In the genomic region with DNA sequence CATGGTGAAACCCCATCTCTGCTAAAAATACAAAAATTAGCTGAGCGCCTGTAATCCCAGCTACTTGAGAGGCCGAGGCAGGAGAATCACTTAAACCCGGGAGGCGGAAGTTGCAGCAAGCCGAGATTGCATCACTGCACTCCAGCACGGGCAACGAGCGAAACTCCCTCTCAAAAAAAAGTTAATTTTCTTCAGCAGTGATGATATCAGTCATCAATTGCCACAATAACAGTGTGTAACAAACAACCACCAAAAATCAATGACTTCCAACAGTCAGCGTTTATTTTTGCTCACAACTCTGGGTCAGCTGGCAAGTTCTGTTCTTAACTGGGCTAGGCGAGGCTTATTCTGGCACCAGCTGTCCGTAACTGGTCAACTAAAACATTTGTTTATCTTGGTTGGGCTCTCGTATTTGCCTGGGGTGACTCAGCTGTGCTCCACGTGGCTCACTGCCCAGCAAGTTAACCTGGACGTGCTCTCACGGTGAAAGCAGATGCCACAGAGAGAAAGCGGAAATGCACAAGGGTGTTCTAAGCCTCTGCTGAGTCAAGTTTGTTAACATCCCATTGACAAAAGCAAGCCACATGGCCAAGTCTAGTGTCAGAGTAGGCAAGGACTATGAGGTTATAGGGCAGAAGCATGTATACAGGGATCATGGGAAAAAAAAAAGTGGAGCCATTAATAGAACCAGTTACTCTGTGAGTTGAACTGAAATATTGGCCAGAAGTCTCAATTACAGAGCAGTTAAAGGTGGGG, we compare ENCODE assay signal across 8 cellular contexts. TPM values are rescaled to one million over a fixed set of nuclear protein-coding genes. Genes with fewer than 3 reads are reported as not detected.
DNase-seq lines count a peak whose midpoint lies in the region; ATAC-seq and TF ChIP-seq lines count a peak whose summit lies in the region.

No MANE protein-coding gene starts in this region.

- H3K9me3 ChIP-seq in gastroesophageal sphincter = no peaks in the 10 kb centered on the region
- no peaks in the 10 kb centered on the region for H3K9me3 ChIP-seq in effector memory CD4-positive, alpha-beta T cell (ENCODE audit: control insufficient read depth, low read length)

- no peaks in the 10 kb centered on the region for H3K27me3 ChIP-seq in gastroesophageal sphincter
- no peaks in the 10 kb centered on the region for H3K27me3 ChIP-seq in effector memory CD4-positive, alpha-beta T cell (replicated peaks; ENCODE audit: control insufficient read depth, insufficient read depth, low read length, poor library complexity, severe bottlenecking)

- TF ChIP-seq EP300 in gastroesophageal sphincter (IDR thresholded peaks at IDR 0.05) = no peak

- peak overlapping the region; percentile 81 to 91 (median 82) for H3K27ac ChIP-seq in gastroesophageal sphincter
- no peak overlapping the region for H3K27ac ChIP-seq in effector memory CD4-positive, alpha-beta T cell (ENCODE audit: insufficient read depth, low read length, poor library complexity, severe bottlenecking)

- TF ChIP-seq POLR2A in gastroesophageal sphincter (IDR thresholded peaks at IDR 0.05) = no peak

- peaks cover 0 to 11% of the 10 kb centered on the region in 2 donors for H3K36me3 ChIP-seq in gastroesophageal sphincter
- H3K36me3 ChIP-seq in effector memory CD4-positive, alpha-beta T cell (ENCODE audit: control insufficient read depth, insufficient read depth, low read length) = no peaks in the 10 kb centered on the region

- TF ChIP-seq CTCF in AG09319 (IDR thresholded peaks at IDR 0.05; ENCODE audit: low read depth, low read length) (no peak), gastroesophageal sphincter (IDR thresholded peaks at IDR 0.05) (no peak), GM10266 (IDR thresholded peaks at IDR 0.05; ENCODE audit: control insufficient read depth, insufficient read depth, low read depth, missing control alignments) (no peak)

- ATAC-seq in SK-N-SH treated with all-trans-retinoic acid at 6 μM for 48 hours (peak; percentile 97), gastroesophageal sphincter (peak; percentile 95), GM21381 (IDR thresholded peaks at IDR 0.05; ENCODE audit: unreplicated experiment) (no peak)

- intact Hi-C loops in posterior vena cava (cut with DNase I) = loop anchor here in 1 of 2 donors (1.0 kb wide), 1 partner anchor 44 kb away; no protein-coding TSS in a partner anchor

- WGBS in gastroesophageal sphincter (ENCODE audit: low coverage in 1 of 2), 2 donors = 0 to 17% methylated on average over 5 to 7 of the region's 16 CpGs

- peak; percentile 76 for DNase-seq in AG09319 (ENCODE audit: extremely low read depth, low read depth)
- DNase-seq in Kasumi-1 (lab: John Stamatoyannopoulos, UW) = peak; percentile 3 to 4
- peak; percentile 93 for DNase-seq in posterior vena cava (ENCODE audit: low spot score)
- DNase-seq in effector memory CD4-positive, alpha-beta T cell = no peak
- no peak for DNase-seq in GM10266 (ENCODE audit: extremely low spot score)

- H3K4me3 ChIP-seq in gastroesophageal sphincter = peak overlapping the region in 1 of 2 donors; percentile 11
- no peak overlapping the region for H3K4me3 ChIP-seq in effector memory CD4-positive, alpha-beta T cell (ENCODE audit: insufficient read depth, low read depth, low read length, poor library complexity, severe bottlenecking)

- H3K4me1 ChIP-seq in gastroesophageal sphincter = peaks cover 0 to 22% (median 13%) of the 10 kb centered on the region in 3 donors
- H3K4me1 ChIP-seq in effector memory CD4-positive, alpha-beta T cell (ENCODE audit: control insufficient read depth, insufficient read depth, low read length, poor library complexity, severe bottlenecking) = no peaks in the 10 kb centered on the region

TF ChIP-seq in SK-N-SH treated with all-trans-retinoic acid at 6 μM for 48 hours, 23 proteins besides CTCF, POLR2A, EP300 and RAD21:
- no peak for TF ChIP-seq ISL1 (CRISPR knock-in tag; IDR thresholded peaks at IDR 0.05)
- peak; percentile 80; the same call in 1 of the 2 replicates for TF ChIP-seq TCF4 (CRISPR knock-in tag; IDR thresholded peaks at IDR 0.05; ENCODE audit: borderline replicate concordance)
- no peak for TF ChIP-seq PPARA (CRISPR knock-in tag; IDR thresholded peaks at IDR 0.05; ENCODE audit: borderline replicate concordance)

RNA-seq across cellular contexts. Expression of a gene that starts 52.1 kb away (rescaled TPM):
- total RNA-seq in gastroesophageal sphincter = 1 to 10 TPM in 1 of 4 donors, not detected in 3; 2.9 TPM
- total RNA-seq in posterior vena cava = not detected

RNA-seq across cellular contexts. Expression of a gene that starts 58.1 kb away (rescaled TPM):
- total RNA-seq in gastroesophageal sphincter (10 to 100 TPM; 20.9 to 41.8 (median 28.4) TPM), posterior vena cava (10 to 100 TPM; 26.2 to 27.4 TPM)

Comparison
In these comparisons a context has a peak if more than half of its experiments do, and no peak if none do; other contexts are left out.
1. DNase-seq: peak in AG09319 (single experiment), Kasumi-1 (2 of 2) and posterior vena cava (single experiment); none in effector memory CD4-positive, alpha-beta T cell (0 of 3) and GM10266 (single experiment).